17 cellular contexts compared by ENCODE assay signal in genomic region chrX:2409796-2410195, GRCh38.
DNase-seq lines count a peak whose midpoint lies in the region; ATAC-seq and TF ChIP-seq lines count a peak whose summit lies in the region.
"Had no signal": no experiment of that assay in that cellular context is flagged by ENCODE, and none has a peak within 500 bp of the region (broad histone marks: within the 10 kb centered on the region; RNA-seq: fewer than 3 reads in every experiment).

No MANE protein-coding gene starts in this region.

- H3K36me3 ChIP-seq in neural cell (ENCODE audit: insufficient read depth, low read length) (no peaks in the 10 kb centered on the region), aorta (ENCODE audit: control insufficient read depth in 1 of 2, insufficient read depth in 2 of 2, low read length in 1 of 2) (peaks cover 0 to 3% of the 10 kb centered on the region in 2 donors), mammary epithelial cell (ENCODE audit: insufficient read depth, low read length) (no peaks in the 10 kb centered on the region)

- H3K27me3 ChIP-seq in neural cell (ENCODE audit: insufficient read depth, low read depth, low read length): no peaks in the 10 kb centered on the region
- H3K27me3 ChIP-seq in aorta (ENCODE audit: control insufficient read depth in 1 of 2, insufficient read depth in 2 of 2, low read length in 1 of 2): no peaks in the 10 kb centered on the region
- no peaks in the 10 kb centered on the region for H3K27me3 ChIP-seq in mammary epithelial cell (ENCODE audit: insufficient read depth, low read length)

- no peak for ATAC-seq in WTC11
- no peak for ATAC-seq in aorta (ENCODE audit: low FRiP score)
- ATAC-seq in HG03457 (IDR thresholded peaks at IDR 0.05; ENCODE audit: unreplicated experiment): no peak
- ATAC-seq: CD8-positive, alpha-beta T cell had no signal

- intact Hi-C loops in Calu3 (cut with micrococcal nuclease; ENCODE audit: unreplicated experiment): no loop called here
- intact Hi-C loops in aorta (cut with DNase I): no loop called here
- intact Hi-C loops in mammary epithelial cell (cut with micrococcal nuclease): loop anchor here (10.0 kb wide), 1 partner anchor 75 kb away; no protein-coding TSS in a partner anchor

- peaks cover 6% of the 10 kb centered on the region for H3K36me3 Mint-ChIP-seq in Calu3 (ENCODE audit: insufficient read depth, unreplicated experiment)
- peaks cover 35% of the 10 kb centered on the region for H3K36me3 Mint-ChIP-seq in WTC11

- no peak overlapping the region for H3K4me3 Mint-ChIP-seq in Calu3 (ENCODE audit: low read depth, unreplicated experiment)
- H3K4me3 Mint-ChIP-seq in WTC11: no peak overlapping the region
- H3K4me3 Mint-ChIP-seq: CD14-positive monocyte; CD8-positive, alpha-beta T cell; H9 had no signal

- BruUV-seq in Calu3 (replicated peaks; lab: Mats Ljungman, UMichigan) (no TSS peak), mammary epithelial cell (replicated peaks; lab: Mats Ljungman, UMichigan) (no TSS peak)

- peak overlapping the region; percentile 45 for H3K27ac Mint-ChIP-seq in Calu3 (ENCODE audit: unreplicated experiment)
- H3K27ac Mint-ChIP-seq in WTC11: peak overlapping the region; percentile 4; the same call in 1 of the 2 replicates
- H3K27ac Mint-ChIP-seq: CD8-positive, alpha-beta T cell had no signal

- no peaks in the 10 kb centered on the region for H4K20me1 ChIP-seq in neural cell (ENCODE audit: insufficient read depth)
- no peaks in the 10 kb centered on the region for H4K20me1 ChIP-seq in mammary epithelial cell (ENCODE audit: insufficient read depth, low read length)

- H2AFZ ChIP-seq in neural cell (ENCODE audit: low read depth, low read length) (no peak overlapping the region), mammary epithelial cell (ENCODE audit: low read depth, low read length) (no peak overlapping the region)

- no peaks in the 10 kb centered on the region for H3K9me2 ChIP-seq in neural cell (ENCODE audit: insufficient read depth, low read length)

- H3K4me1 Mint-ChIP-seq in Calu3 (ENCODE audit: low read depth, unreplicated experiment) (peaks cover 13% of the 10 kb centered on the region), WTC11 (peaks cover 18% of the 10 kb centered on the region)
- H3K4me1 Mint-ChIP-seq: CD14-positive monocyte had no signal

- CTCF ChIA-PET in Calu3 (lab: Charles Lee): no interaction called here
- CTCF ChIA-PET in WTC11 (lab: Charles Lee): no interaction called here
- CTCF ChIA-PET in mammary epithelial cell (lab: Charles Lee; ENCODE audit: low non-redundant PET): no interaction called here

- in situ Hi-C loops in mammary epithelial cell (cut with MboI; ENCODE audit: low sequenced_read_pairs in 2 of 2): no loop called here

- peak overlapping the region; percentile 39 for H3K9ac ChIP-seq in neural cell (ENCODE audit: low read length)
- no peak overlapping the region for H3K9ac ChIP-seq in mammary epithelial cell (ENCODE audit: insufficient read depth, low read length)

- H3K9me3 Mint-ChIP-seq in Calu3 (ENCODE audit: low read depth, unreplicated experiment) (no peaks in the 10 kb centered on the region), WTC11 (peaks cover 13% of the 10 kb centered on the region)

- no peak for TF ChIP-seq EP300 in neural cell (conservative IDR thresholded peaks at IDR 0.05; ENCODE audit: poor library complexity, severe bottlenecking)

- H3K9me3 ChIP-seq in neural cell (ENCODE audit: low read length) (peaks cover 5% of the 10 kb centered on the region), aorta (ENCODE audit: control insufficient read depth, low read length) (peaks cover 3% of the 10 kb centered on the region), mammary epithelial cell (replicated peaks; ENCODE audit: insufficient read depth, low read length) (peaks cover 3% of the 10 kb centered on the region)

- H3K27ac ChIP-seq in neural cell (ENCODE audit: low read length) (peak overlapping the region; percentile 81), aorta (ENCODE audit: low read depth in 1 of 2, low read length in 2 of 2) (no peak overlapping the region), mammary epithelial cell (ENCODE audit: insufficient read depth, low read depth, low read length) (no peak overlapping the region)
- H3K27ac ChIP-seq: HL-60 had no signal

- WGBS in aorta, 2 donors: 96 to 97% methylated on average over 8 of the region's 8 CpGs
- WGBS in mammary epithelial cell (ENCODE audit: low coverage, missing lambda C conversion rate): 76% methylated on average over 8 of the region's 8 CpGs

- no peaks in the 10 kb centered on the region for H3K27me3 Mint-ChIP-seq in Calu3 (ENCODE audit: unreplicated experiment)
- H3K27me3 Mint-ChIP-seq in WTC11 (ENCODE audit: low read depth): no peaks in the 10 kb centered on the region

- H3K4me3 ChIP-seq in neural cell (ENCODE audit: low read length): no peak overlapping the region
- no peak overlapping the region for H3K4me3 ChIP-seq in aorta (ENCODE audit: low read length in 2 of 2)
- H3K4me3 ChIP-seq in mammary epithelial cell (replicated peaks in 1 of 3; ENCODE audit: insufficient read depth in 1 of 3, low read depth in 2 of 3, low read length in 3 of 3): no peak overlapping the region

- peaks cover 5% of the 10 kb centered on the region for H3K79me2 ChIP-seq in neural cell (replicated peaks; ENCODE audit: insufficient read depth, low read length)
- no peaks in the 10 kb centered on the region for H3K79me2 ChIP-seq in mammary epithelial cell (ENCODE audit: insufficient read depth, low read length)

- dilution Hi-C loops in mammary epithelial cell (cut with HindIII; ENCODE audit: low sequenced_read_pairs): no loop called here

- POLR2A ChIA-PET in WTC11 (lab: Charles Lee): no interaction called here

- DNase-seq in Calu3 (no peak), WTC11 (ENCODE audit: low spot score) (no peak), mesenteric fat pad (ENCODE audit: low spot score) (peak; percentile 33), aorta (no peak), NCI-H446 (lab: John Stamatoyannopoulos, UW) (no peak), mammary epithelial cell (no peak)
- DNase-seq: CD8-positive, alpha-beta T cell; COR-L47; DMS53; GOT3; H9; IMR-90; KBM-7 had no signal

- no peak overlapping the region for H3K4me2 ChIP-seq in neural cell (ENCODE audit: low read length)
- no peak overlapping the region for H3K4me2 ChIP-seq in mammary epithelial cell (ENCODE audit: insufficient read depth, low read depth, low read length)

- no peak for TF ChIP-seq RAD21 in neural cell (conservative IDR thresholded peaks at IDR 0.05)

- H3K4me1 ChIP-seq in aorta (ENCODE audit: control insufficient read depth in 1 of 2, insufficient read depth in 2 of 2, low read length in 2 of 2) (no peaks in the 10 kb centered on the region), mammary epithelial cell (ENCODE audit: insufficient read depth, low read length) (no peaks in the 10 kb centered on the region)

- no peaks in the 10 kb centered on the region for H3F3A ChIP-seq in neural cell (ENCODE audit: insufficient read depth, low read length, poor library complexity, severe bottlenecking)

- no peak for TF ChIP-seq CTCF in Calu3 (IDR thresholded peaks at IDR 0.05; ENCODE audit: unreplicated experiment)
- no peak for TF ChIP-seq CTCF in WTC11 (IDR thresholded peaks at IDR 0.05)
- no peak for TF ChIP-seq CTCF in neural cell (IDR thresholded peaks at IDR 0.05; ENCODE audit: poor library complexity, severe bottlenecking)
- no peak for TF ChIP-seq CTCF in mammary epithelial cell (conservative IDR thresholded peaks at IDR 0.05 in 1 of 2, IDR thresholded peaks at IDR 0.05 in 1 of 2; ENCODE audit: extremely low read depth in 1 of 2, insufficient read depth in 1 of 2, low read depth in 1 of 2, low read length in 2 of 2)

TF ChIP-seq in WTC11, 78 proteins besides CTCF, POLR2A, EP300 and RAD21 (continues in another document):
- no peak for TF ChIP-seq HMGA2 (CRISPR knock-in tag; IDR thresholded peaks at IDR 0.05)
- no peak for TF ChIP-seq NFE2L1 (CRISPR knock-in tag; IDR thresholded peaks at IDR 0.05)
- no peak for TF ChIP-seq PREB (CRISPR knock-in tag; IDR thresholded peaks at IDR 0.05; ENCODE audit: borderline replicate concordance)

TF ChIP-seq in neural cell, 6 proteins besides CTCF, POLR2A, EP300 and RAD21:
- TF ChIP-seq TAF1 (IDR thresholded peaks at IDR 0.05; ENCODE audit: low read depth) (no peak), MXI1 (conservative IDR thresholded peaks at IDR 0.05; ENCODE audit: poor library complexity, severe bottlenecking) (no peak), POLR2AphosphoS5 (IDR thresholded peaks at IDR 0.05) (no peak), EZH2 (IDR thresholded peaks at IDR 0.05; ENCODE audit: borderline replicate concordance, insufficient read depth, low read length, poor library complexity, severe bottlenecking) (no peak), SMC3 (conservative IDR thresholded peaks at IDR 0.05; ENCODE audit: poor library complexity) (no peak), REST (IDR thresholded peaks at IDR 0.05; ENCODE audit: borderline replicate concordance) (no peak)
